Comparison of ENCODE assay signal across 28 cellular contexts in the genomic region with DNA sequence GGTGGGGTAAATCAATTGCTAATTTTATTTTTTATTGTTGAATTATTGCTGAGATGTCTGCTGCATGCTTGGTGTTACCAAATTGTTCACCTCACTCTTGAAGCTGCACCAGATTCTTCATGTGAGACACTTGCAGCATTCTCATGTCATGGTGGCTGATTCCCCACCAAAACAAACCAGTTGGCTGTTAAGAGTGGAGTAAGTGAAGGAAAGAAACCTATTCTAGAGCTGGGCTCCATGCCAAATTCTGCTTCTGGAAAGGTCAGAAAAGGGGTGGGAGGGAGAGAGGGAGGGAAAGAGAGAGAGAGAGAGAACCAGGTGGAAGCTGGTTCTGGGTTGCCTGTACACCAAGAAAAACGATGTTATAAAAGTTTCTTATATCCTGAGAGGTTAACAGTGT.
"Had no signal": no experiment of that assay in that cellular context is flagged by ENCODE, and none has a peak within 500 bp of the region (broad histone marks: within the 10 kb centered on the region; RNA-seq: fewer than 3 reads in every experiment).

No MANE protein-coding gene starts in this region.

- H2AFZ ChIP-seq: neural progenitor cell had no signal

- H3K4me3 ChIP-seq: dorsolateral prefrontal cortex, gastroesophageal sphincter, lung, neural progenitor cell, pancreas, prostate gland, right lobe of liver, suprapubic skin, tibial artery, upper lobe of left lung, vagina had no signal

- H3K4me3 Mint-ChIP-seq: immature natural killer cell; natural killer cell treated with Interleukin-12 subunit alpha and Interleukin-12 subunit beta and Interleukin-15 and Interleukin-18, amount 100 ng/mL, for 72 hours; neural progenitor cell; stimulated activated effector memory CD8-positive, alpha-beta T cell treated with anti-CD3 and anti-CD28 coated beads, Interleukin-12 subunit alpha, Interleukin-12 subunit beta, amount 100 ng/mL, for 72 hours had no signal

- H3K9me3 ChIP-seq: gastroesophageal sphincter, pancreas, prostate gland, right lobe of liver, suprapubic skin, tibial artery, upper lobe of left lung, vagina had no signal

- H3K9ac ChIP-seq: neural progenitor cell had no signal

- H3K9me3 Mint-ChIP-seq: neural progenitor cell had no signal

- H3K27ac ChIP-seq: dorsolateral prefrontal cortex, gastroesophageal sphincter, neural progenitor cell, pancreas, prostate gland, right lobe of liver, suprapubic skin, tibial artery, upper lobe of left lung, vagina had no signal

- DNase-seq: cortex of kidney; dorsolateral prefrontal cortex; effector CD8-positive, alpha-beta T cell; glutamatergic neuron; immature natural killer cell; kidney; left colon; left ventricle myocardium superior; mesenchymal stem cell; midbrain; occipital lobe; pancreas; retina; right lobe of liver; stimulated activated CD4-positive, alpha-beta T cell treated with anti-CD3 and anti-CD28 coated beads, Interleukin-4, amount 100 ng/mL, for 1 hour; stimulated activated CD8-positive, alpha-beta memory T cell treated with anti-CD3 and anti-CD28 coated beads, Interleukin-4, amount 100 ng/mL, for 48 hours; stimulated activated naive CD8-positive, alpha-beta T cell treated with anti-CD3 and anti-CD28 coated beads, Interleukin-15, Interleukin-2, amounts not matched to agents 100 U/mL and 50 U/mL, for 24 hours; tibial artery; upper lobe of left lung had no signal

- H3K36me3 ChIP-seq: gastroesophageal sphincter, neural progenitor cell, pancreas, prostate gland, right lobe of liver, suprapubic skin, tibial artery, upper lobe of left lung, vagina had no signal

- ATAC-seq: esophagus mucosa; gastroesophageal sphincter; left colon; left ventricle myocardium superior; natural killer cell treated with Interleukin-12 subunit alpha and Interleukin-12 subunit beta and Interleukin-15 and Interleukin-18, amount 100 ng/mL, for 72 hours; pancreas; right lobe of liver; stimulated activated effector memory CD8-positive, alpha-beta T cell treated with anti-CD3 and anti-CD28 coated beads, Interleukin-12 subunit alpha, Interleukin-12 subunit beta, amount 100 ng/mL, for 72 hours; stimulated activated naive CD8-positive, alpha-beta T cell treated with anti-CD3 and anti-CD28 coated beads, Interleukin-15, Interleukin-2, amounts not matched to agents 100 U/mL and 50 U/mL, for 24 hours had no signal

- H3K4me1 Mint-ChIP-seq: neural progenitor cell; stimulated activated effector memory CD8-positive, alpha-beta T cell treated with anti-CD3 and anti-CD28 coated beads, Interleukin-12 subunit alpha, Interleukin-12 subunit beta, amount 100 ng/mL, for 72 hours had no signal

- H3K4me1 ChIP-seq: gastroesophageal sphincter, neural progenitor cell, pancreas, prostate gland, right lobe of liver, suprapubic skin, tibial artery, upper lobe of left lung, vagina had no signal

- H3K27ac Mint-ChIP-seq: immature natural killer cell; natural killer cell treated with Interleukin-12 subunit alpha and Interleukin-12 subunit beta and Interleukin-15 and Interleukin-18, amount 100 ng/mL, for 72 hours; neural progenitor cell; stimulated activated effector memory CD8-positive, alpha-beta T cell treated with anti-CD3 and anti-CD28 coated beads, Interleukin-12 subunit alpha, Interleukin-12 subunit beta, amount 100 ng/mL, for 72 hours had no signal

- H3K36me3 Mint-ChIP-seq: immature natural killer cell; natural killer cell treated with Interleukin-12 subunit alpha and Interleukin-12 subunit beta and Interleukin-15 and Interleukin-18, amount 100 ng/mL, for 72 hours; neural progenitor cell; stimulated activated effector memory CD8-positive, alpha-beta T cell treated with anti-CD3 and anti-CD28 coated beads, Interleukin-12 subunit alpha, Interleukin-12 subunit beta, amount 100 ng/mL, for 72 hours had no signal

- H3K27me3 ChIP-seq: dorsolateral prefrontal cortex, gastroesophageal sphincter, neural progenitor cell, right lobe of liver, suprapubic skin, tibial artery, upper lobe of left lung, vagina had no signal

- H3K4me2 ChIP-seq: neural progenitor cell had no signal
